ENCODE assay signal across 25 cellular contexts in genomic region chr12:29692237-29692636, GRCh38.
DNase-seq lines count a peak whose midpoint lies in the region; ATAC-seq and TF ChIP-seq lines count a peak whose summit lies in the region.
"Had no signal": no experiment of that assay in that cellular context is flagged by ENCODE, and none has a peak within 500 bp of the region (broad histone marks: within the 10 kb centered on the region; RNA-seq: fewer than 3 reads in every experiment).

No MANE protein-coding gene starts in this region.

- no peak overlapping the region for H3K4me3 ChIP-seq in iPS-20b (ENCODE audit: low read length)
- no peak overlapping the region for H3K4me3 ChIP-seq in right atrium auricular region
- H3K4me3 ChIP-seq: K562, SK-N-MC had no signal

- no peak for TF ChIP-seq CTCF in right atrium auricular region (IDR thresholded peaks at IDR 0.05)

- H3K4me1 ChIP-seq in iPS-20b (ENCODE audit: insufficient read depth, low read length): peaks cover 26% of the 10 kb centered on the region
- peaks cover 0 to 3% of the 10 kb centered on the region in 2 donors for H3K4me1 ChIP-seq in right atrium auricular region

- no peaks in the 10 kb centered on the region for H3K36me3 Mint-ChIP-seq in stimulated activated naive CD8-positive, alpha-beta T cell treated with anti-CD3 and anti-CD28 coated beads, Interleukin-15, Interleukin-2, amounts not matched to agents 100 ng/mL and 50 ng/mL, for 24 hours (ENCODE audit: low read depth)

- no peaks in the 10 kb centered on the region for H3K9me3 ChIP-seq in iPS-20b (ENCODE audit: insufficient read depth, low read depth, low read length)
- H3K9me3 ChIP-seq in right atrium auricular region: no peaks in the 10 kb centered on the region

- no peak overlapping the region for H3K9ac ChIP-seq in iPS-20b (ENCODE audit: low read depth, low read length)

- no peak for ATAC-seq in stimulated activated naive CD8-positive, alpha-beta T cell treated with anti-CD3 and anti-CD28 coated beads, Interleukin-15, Interleukin-2, amounts not matched to agents 100 U/mL and 50 U/mL, for 24 hours
- ATAC-seq in HG03378 (IDR thresholded peaks at IDR 0.05; ENCODE audit: unreplicated experiment) (peak; percentile 46), left colon (no peak), GM19455 (IDR thresholded peaks at IDR 0.05; ENCODE audit: unreplicated experiment) (no peak)
- ATAC-seq: K562 had no signal

- H3K4me3 Mint-ChIP-seq in stimulated activated naive CD8-positive, alpha-beta T cell treated with anti-CD3 and anti-CD28 coated beads, Interleukin-15, Interleukin-2, amounts not matched to agents 100 ng/mL and 50 ng/mL, for 24 hours: no peak overlapping the region

- H3K4me1 Mint-ChIP-seq in stimulated activated naive CD8-positive, alpha-beta T cell treated with anti-CD3 and anti-CD28 coated beads, Interleukin-15, Interleukin-2, amounts not matched to agents 100 ng/mL and 50 ng/mL, for 24 hours (ENCODE audit: low read depth): no peaks in the 10 kb centered on the region

- peak overlapping the region; percentile 2 for H3K27ac Mint-ChIP-seq in stimulated activated naive CD8-positive, alpha-beta T cell treated with anti-CD3 and anti-CD28 coated beads, Interleukin-15, Interleukin-2, amounts not matched to agents 100 ng/mL and 50 ng/mL, for 24 hours

- H3K36me3 ChIP-seq in iPS-20b (ENCODE audit: insufficient read depth, low read depth, low read length) (no peaks in the 10 kb centered on the region), right atrium auricular region (no peaks in the 10 kb centered on the region)

- H3K27me3 ChIP-seq in iPS-20b (ENCODE audit: insufficient read depth, low read length) (no peaks in the 10 kb centered on the region), right atrium auricular region (no peaks in the 10 kb centered on the region)

- H3K27me3 Mint-ChIP-seq in stimulated activated naive CD8-positive, alpha-beta T cell treated with anti-CD3 and anti-CD28 coated beads, Interleukin-15, Interleukin-2, amounts not matched to agents 100 ng/mL and 50 ng/mL, for 24 hours: peaks cover 3% of the 10 kb centered on the region

- peaks cover 6% of the 10 kb centered on the region for H3K9me3 Mint-ChIP-seq in stimulated activated naive CD8-positive, alpha-beta T cell treated with anti-CD3 and anti-CD28 coated beads, Interleukin-15, Interleukin-2, amounts not matched to agents 100 ng/mL and 50 ng/mL, for 24 hours

- intact Hi-C loops in left colon (cut with DNase I, micrococcal nuclease): no loop called here

- H3K27ac ChIP-seq in iPS-20b (ENCODE audit: low read length): peak overlapping the region; percentile 5
- no peak overlapping the region for H3K27ac ChIP-seq in right atrium auricular region
- H3K27ac ChIP-seq: RWPE1, SK-N-MC had no signal

- no peak for DNase-seq in stimulated activated naive CD8-positive, alpha-beta T cell treated with anti-CD3 and anti-CD28 coated beads, Interleukin-15, Interleukin-2, amounts not matched to agents 100 U/mL and 50 U/mL, for 24 hours
- DNase-seq in left colon (no peak), right atrium auricular region (ENCODE audit: low spot score) (no peak), NCI-H1436 (lab: John Stamatoyannopoulos, UW) (no peak)
- DNase-seq: EL; GOT3; HCEC 1CT; MM.1S; NCI-H1048; NCI-H1417 treated with DMSO at 0.1 percent for 48 hours; NCI-H187 treated with DMSO at 0.1 percent for 48 hours; NCI-H2107; NCI-H2227 treated with DMSO at 0.1 percent for 48 hours; NCI-H510A; NCI-H748 treated with DMSO at 0.1 percent for 48 hours; NK-92 treated with Interleukin-12 subunit alpha and Interleukin-12 subunit beta, amount 100 ng/mL, for 24 hours; SHP77 treated with DMSO at 0.1 percent for 48 hours; T-helper 2 cell had no signal
